ENCODE assay signal across 16 cellular contexts in genomic region chr11:86629070-86629706, GRCh38. TPM values are rescaled to one million over a fixed set of nuclear protein-coding genes. Genes with fewer than 3 reads are reported as not detected.
DNase-seq lines count a peak whose midpoint lies in the region; ATAC-seq and TF ChIP-seq lines count a peak whose summit lies in the region.
"Had no signal": no experiment of that assay in that cellular context is flagged by ENCODE, and none has a peak within 500 bp of the region (broad histone marks: within the 10 kb centered on the region; RNA-seq: fewer than 3 reads in every experiment).

No MANE protein-coding gene starts in this region.

- TF ChIP-seq POLR2A in gastrocnemius medialis (IDR thresholded peaks at IDR 0.05) = no peak

- H3K36me3 ChIP-seq in ACC112 (ENCODE audit: insufficient read depth, low read length) = no peaks in the 10 kb centered on the region
- H3K36me3 ChIP-seq in gastrocnemius medialis = no peaks in the 10 kb centered on the region

- peaks cover 52% of the 10 kb centered on the region for H3K4me1 ChIP-seq in ACC112 (ENCODE audit: control insufficient read depth, insufficient read depth, low read length, unreplicated experiment)
- peaks cover 12% of the 10 kb centered on the region for H3K4me1 ChIP-seq in right cardiac atrium (ENCODE audit: control insufficient read depth, insufficient read depth, low read length)
- H3K4me1 ChIP-seq in gastrocnemius medialis = peaks cover 41 to 45% of the 10 kb centered on the region in 2 donors

- H3K27me3 ChIP-seq in ACC112 (ENCODE audit: insufficient read depth, low read length) (no peaks in the 10 kb centered on the region), right cardiac atrium (ENCODE audit: control insufficient read depth, insufficient read depth) (no peaks in the 10 kb centered on the region), gastrocnemius medialis (no peaks in the 10 kb centered on the region)

- intact Hi-C loops in right cardiac atrium (cut with DNase I) (loop anchor here in 1 of 4 donors (10.0 kb wide), 1 partner anchor 174 kb away; no protein-coding TSS in a partner anchor), gastrocnemius medialis (cut with DNase I; ENCODE audit: low total_unique reads) (loop anchor here (5.0 kb wide), 2 partner anchors 43 to 113 kb away; partner anchors contain the start of gene ME3)

- no peak overlapping the region for H3K27ac Mint-ChIP-seq in effector memory CD8-positive, alpha-beta T cell
- H3K27ac Mint-ChIP-seq: activated naive CD4-positive, alpha-beta T cell treated with anti-CD3 and anti-CD28 coated beads, Interleukin-2, amount 50 U/mL, for 72 hours had no signal

- H3K4me1 Mint-ChIP-seq in effector memory CD8-positive, alpha-beta T cell (ENCODE audit: low read depth in 2 of 2) = peaks cover 0 to 6% of the 10 kb centered on the region in 2 donors

- in situ Hi-C loops in gastrocnemius medialis (cut with MboI; ENCODE audit: low sequenced_read_pairs in 4 of 4) = no loop called here

- ATAC-seq in right cardiac atrium (peak; percentile 44 to 53), gastrocnemius medialis (peak; percentile 50 to 55)
- ATAC-seq in effector memory CD8-positive, alpha-beta T cell (replicated peaks) = no peak
- ATAC-seq: activated naive CD4-positive, alpha-beta T cell treated with anti-CD3 and anti-CD28 coated beads, Interleukin-2, amount 50 U/mL, for 72 hours had no signal

- H3K4me3 ChIP-seq in ACC112 (ENCODE audit: low read depth, low read length) (no peak overlapping the region), choroid plexus epithelial cell (ENCODE audit: low read depth, low read length) (no peak overlapping the region), right cardiac atrium (ENCODE audit: low read length) (no peak overlapping the region), gastrocnemius medialis (no peak overlapping the region)
- H3K4me3 ChIP-seq: lung had no signal

- WGBS in right cardiac atrium = 52% methylated on average over 6 of the region's 6 CpGs

- peaks cover 24% of the 10 kb centered on the region for H3K79me2 ChIP-seq in ACC112 (ENCODE audit: control insufficient read depth, insufficient read depth, low read length, unreplicated experiment)

- no peak for TF ChIP-seq CTCF in choroid plexus epithelial cell (conservative IDR thresholded peaks at IDR 0.05; ENCODE audit: low read depth, low read length)
- TF ChIP-seq CTCF in gastrocnemius medialis (IDR thresholded peaks at IDR 0.05 in 4 of 5, conservative IDR thresholded peaks at IDR 0.05 in 1 of 5) = no peak

- H3K9me3 ChIP-seq in right cardiac atrium (ENCODE audit: control insufficient read depth, low read length) = no peaks in the 10 kb centered on the region
- no peaks in the 10 kb centered on the region for H3K9me3 ChIP-seq in gastrocnemius medialis

- no peak overlapping the region for H2AFZ ChIP-seq in ACC112 (ENCODE audit: low read length, unreplicated experiment)

- no peaks in the 10 kb centered on the region for H3K9me3 Mint-ChIP-seq in effector memory CD8-positive, alpha-beta T cell
- H3K9me3 Mint-ChIP-seq: activated naive CD4-positive, alpha-beta T cell treated with anti-CD3 and anti-CD28 coated beads, Interleukin-2, amount 50 U/mL, for 72 hours had no signal

- H3K27ac ChIP-seq in ACC112 (ENCODE audit: low read depth, low read length) (peak overlapping the region; percentile 51), right cardiac atrium (ENCODE audit: low read length) (peak overlapping the region; percentile 82), gastrocnemius medialis (peak overlapping the region; percentile 50 to 68 (median 63))
- H3K27ac ChIP-seq: epithelial cell of prostate had no signal

- H3K36me3 Mint-ChIP-seq in effector memory CD8-positive, alpha-beta T cell (ENCODE audit: insufficient read depth) = no peaks in the 10 kb centered on the region

- H3K27me3 Mint-ChIP-seq in effector memory CD8-positive, alpha-beta T cell = peaks cover 0 to 35% of the 10 kb centered on the region in 2 donors

- DNase-seq in choroid plexus epithelial cell (ENCODE audit: low read depth) = peak; percentile 97
- peak in 1 of 3 donors; percentile 42 for DNase-seq in right cardiac atrium
- peak; percentile 17 to 39 for DNase-seq in gastrocnemius medialis
- no peak for DNase-seq in 8988T
- no peak for DNase-seq in stimulated activated CD4-positive, alpha-beta T cell treated with anti-CD3 and anti-CD28 coated beads, Interleukin-4, amount 100 ng/mL, for 4 hours
- no peak for DNase-seq in effector memory CD8-positive, alpha-beta T cell
- no peak for DNase-seq in NCI-H1048 (lab: John Stamatoyannopoulos, UW)
- DNase-seq: activated CD4-positive, alpha-beta T cell treated with anti-CD3 and anti-CD28 coated beads for 48 hours; activated T-cell treated with anti-CD3 and anti-CD28 coated beads for 4 hours; GF-D8; MM.1S; SHP77 treated with DMSO at 0.1 percent for 48 hours had no signal

- no peak overlapping the region for H3K4me3 Mint-ChIP-seq in effector memory CD8-positive, alpha-beta T cell

RNA-seq across cellular contexts. Expression of gene ME3, which starts 43.2 kb away (rescaled TPM):
- total RNA-seq in right cardiac atrium (10 to 100 TPM; 20.8 to 24.0 (median 23.4) TPM), gastrocnemius medialis (10 to 100 TPM in 3 of 4 donors, 1 to 10 TPM in 1; 4.2 to 17.0 (median 15.7) TPM)
- polyA plus RNA-seq in right cardiac atrium = 23.6 TPM

Comparison
In these comparisons a context has a peak if more than half of its experiments do, and no peak if none do; other contexts are left out.
1. DNase-seq: peak in choroid plexus epithelial cell (single experiment) and gastrocnemius medialis (2 of 2); none in 8988T (single experiment), stimulated activated CD4-positive, alpha-beta T cell treated with anti-CD3 and anti-CD28 coated beads, Interleukin-4, amount 100 ng/mL, for 4 hours (0 of 2), effector memory CD8-positive, alpha-beta T cell (0 of 3) and NCI-H1048 (single experiment).
2. Peak in every context shown above with its lines, with median percentiles within 50 percentile points of each other: H3K27ac ChIP-seq.